ENCODE assay signal across 1 cellular context in the genomic region with DNA sequence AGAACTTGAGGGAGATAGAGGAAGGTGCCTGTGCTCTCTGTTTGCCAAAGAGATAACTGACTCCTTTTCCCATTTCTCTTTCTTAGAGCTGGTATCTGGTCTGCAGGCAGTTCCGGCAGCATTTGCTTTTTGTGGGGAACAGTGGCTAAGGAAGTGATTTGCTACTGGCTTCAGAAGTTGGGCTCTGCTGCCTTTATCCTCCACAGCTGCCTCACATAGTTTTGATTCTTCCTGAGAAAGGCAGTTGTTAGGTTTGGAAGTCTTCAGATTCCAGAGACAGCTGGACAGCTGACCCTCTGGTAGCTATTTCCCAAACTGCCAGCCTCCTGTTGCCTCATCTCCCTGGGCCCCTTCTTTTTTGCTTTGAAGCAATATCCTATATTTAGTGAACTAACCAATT.
TF ChIP-seq lines count a peak whose summit lies in the region.

No MANE protein-coding gene starts in this region.

TF ChIP-seq in IMR-90, 13 proteins besides CTCF, POLR2A, EP300 and RAD21 (continued from another document):
- TF ChIP-seq, protein P1, sequence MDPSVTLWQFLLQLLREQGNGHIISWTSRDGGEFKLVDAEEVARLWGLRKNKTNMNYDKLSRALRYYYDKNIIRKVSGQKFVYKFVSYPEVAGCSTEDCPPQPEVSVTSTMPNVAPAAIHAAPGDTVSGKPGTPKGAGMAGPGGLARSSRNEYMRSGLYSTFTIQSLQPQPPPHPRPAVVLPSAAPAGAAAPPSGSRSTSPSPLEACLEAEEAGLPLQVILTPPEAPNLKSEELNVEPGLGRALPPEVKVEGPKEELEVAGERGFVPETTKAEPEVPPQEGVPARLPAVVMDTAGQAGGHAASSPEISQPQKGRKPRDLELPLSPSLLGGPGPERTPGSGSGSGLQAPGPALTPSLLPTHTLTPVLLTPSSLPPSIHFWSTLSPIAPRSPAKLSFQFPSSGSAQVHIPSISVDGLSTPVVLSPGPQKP (IDR thresholded peaks at IDR 0.05; ENCODE audit: borderline replicate concordance, low read depth, low read length), result no peak
- no peak for TF ChIP-seq MAZ (IDR thresholded peaks at IDR 0.05; ENCODE audit: borderline replicate concordance, low read depth, low read length)
- TF ChIP-seq MXI1 (IDR thresholded peaks at IDR 0.05; ENCODE audit: borderline replicate concordance, low read depth, low read length), result no peak
